1 cellular context compared by ENCODE assay signal in the genomic region with DNA sequence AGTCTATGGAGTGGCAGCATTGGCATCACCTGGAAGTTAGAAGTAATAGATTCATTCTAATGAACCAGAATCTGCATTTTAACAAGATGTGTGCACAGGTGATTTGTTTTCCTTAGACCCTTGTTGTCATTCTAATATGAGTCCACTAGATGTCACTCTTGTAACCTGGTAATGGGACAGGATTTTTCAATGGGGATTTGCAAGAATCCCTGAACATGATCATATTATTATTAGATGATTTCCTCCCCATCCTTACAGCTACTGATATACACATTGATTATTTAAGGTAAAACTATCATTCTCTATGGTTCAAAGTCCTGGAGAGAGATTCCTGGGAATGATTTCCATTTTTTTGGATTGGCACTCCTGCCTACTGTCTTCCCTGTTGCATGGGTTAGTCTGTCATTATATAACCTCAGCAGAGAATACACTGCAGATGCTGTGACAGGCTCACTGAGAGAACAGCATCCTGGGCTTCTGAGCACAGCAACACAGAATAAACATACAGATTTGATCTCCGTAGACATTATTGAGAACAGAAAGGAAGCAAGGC.
TF ChIP-seq lines count a peak whose summit lies in the region.

No MANE protein-coding gene starts in this region.

TF ChIP-seq in HepG2, 621 proteins besides CTCF, POLR2A, EP300 and RAD21 (continued from another document):
- TF ChIP-seq, protein P1, sequence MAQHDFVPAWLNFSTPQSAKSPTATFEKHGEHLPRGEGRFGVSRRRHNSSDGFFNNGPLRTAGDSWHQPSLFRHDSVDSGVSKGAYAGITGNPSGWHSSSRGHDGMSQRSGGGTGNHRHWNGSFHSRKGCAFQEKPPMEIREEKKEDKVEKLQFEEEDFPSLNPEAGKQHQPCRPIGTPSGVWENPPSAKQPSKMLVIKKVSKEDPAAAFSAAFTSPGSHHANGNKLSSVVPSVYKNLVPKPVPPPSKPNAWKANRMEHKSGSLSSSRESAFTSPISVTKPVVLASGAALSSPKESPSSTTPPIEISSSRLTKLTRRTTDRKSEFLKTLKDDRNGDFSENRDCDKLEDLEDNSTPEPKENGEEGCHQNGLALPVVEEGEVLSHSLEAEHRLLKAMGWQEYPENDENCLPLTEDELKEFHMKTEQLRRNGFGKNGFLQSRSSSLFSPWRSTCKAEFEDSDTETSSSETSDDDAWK (CRISPR knock-in tag; IDR thresholded peaks at IDR 0.05) = no peak
- TF ChIP-seq STAG1 (CRISPR knock-in tag; IDR thresholded peaks at IDR 0.05) = peak; percentile 90
- no peak for TF ChIP-seq JDP2 (CRISPR knock-in tag; IDR thresholded peaks at IDR 0.05; ENCODE audit: borderline replicate concordance)
- no peak for TF ChIP-seq ZNF850 (CRISPR knock-in tag; conservative IDR thresholded peaks at IDR 0.05)
- no peak for TF ChIP-seq ZNF30 (CRISPR knock-in tag; IDR thresholded peaks at IDR 0.05)
- no peak for TF ChIP-seq ZNF547 (CRISPR knock-in tag; IDR thresholded peaks at IDR 0.05)
- no peak for TF ChIP-seq IRX3 (CRISPR knock-in tag; IDR thresholded peaks at IDR 0.05; ENCODE audit: borderline replicate concordance, low read depth)
TF ChIP-seq in HepG2: peak in this region for 5.
